ENCODE assay signal across 8 cellular contexts in the genomic region with DNA sequence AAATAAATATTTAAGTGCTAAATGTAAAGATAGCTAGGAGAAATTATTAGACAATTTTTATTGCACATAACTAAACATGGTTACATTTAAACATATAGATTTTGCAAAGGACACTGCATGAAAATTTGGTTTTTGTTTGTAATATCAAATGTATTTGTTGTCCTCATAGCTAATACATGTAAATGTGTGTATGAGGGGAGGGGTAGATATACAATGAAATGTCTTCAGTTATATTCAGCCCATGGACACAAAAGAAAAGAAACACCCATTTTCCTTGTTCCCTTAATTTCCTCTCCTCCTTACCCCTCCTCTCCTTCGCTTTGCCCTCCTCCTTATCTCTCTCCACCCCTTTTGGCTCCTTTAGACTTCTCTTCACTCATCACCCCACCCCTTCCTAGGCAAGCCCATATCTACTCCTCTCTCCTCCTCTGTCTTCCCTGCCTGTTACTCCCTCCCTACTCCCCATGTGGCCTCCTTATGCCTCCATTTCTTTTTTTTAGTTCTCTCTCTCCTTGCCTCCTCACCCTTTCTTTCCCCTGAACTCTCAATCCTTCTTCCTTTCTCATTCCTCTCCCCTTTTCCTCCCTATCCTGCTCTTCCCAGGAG. TPM values are rescaled to one million over a fixed set of nuclear protein-coding genes. Genes with fewer than 3 reads are reported as not detected.
DNase-seq lines count a peak whose midpoint lies in the region; ATAC-seq and TF ChIP-seq lines count a peak whose summit lies in the region.

No MANE protein-coding gene starts in this region.

- peaks cover 2% of the 10 kb centered on the region for H4K20me1 ChIP-seq in fibroblast of lung (ENCODE audit: control insufficient read depth, extremely low read depth, insufficient read depth, low read length)

- H3K4me3 ChIP-seq in fibroblast of lung (replicated peaks in 1 of 4; ENCODE audit: control extremely low read depth in 1 of 4, insufficient read depth in 1 of 4, low read depth in 3 of 4, low read length in 4 of 4) (peak overlapping the region; percentile 63 to 100 (median 88)), aorta (ENCODE audit: low read length in 2 of 2) (peak overlapping the region; percentile 85 to 98)

- no peak for TF ChIP-seq CTCF in fibroblast of lung (conservative IDR thresholded peaks at IDR 0.05 in 1 of 2, IDR thresholded peaks at IDR 0.05 in 1 of 2; ENCODE audit: low read depth in 1 of 2, low read length in 2 of 2)

- H3K9me3 ChIP-seq in fibroblast of lung (ENCODE audit: control insufficient read depth, insufficient read depth, low read depth, low read length): no peaks in the 10 kb centered on the region
- H3K9me3 ChIP-seq in aorta (ENCODE audit: control insufficient read depth, low read length): no peaks in the 10 kb centered on the region

- no peaks in the 10 kb centered on the region for H3K9me3 Mint-ChIP-seq in activated naive CD4-positive, alpha-beta T cell treated with anti-CD3 and anti-CD28 coated beads, Interleukin-2, amount 50 U/mL, for 24 hours

- H3K27me3 ChIP-seq in fibroblast of lung (ENCODE audit: control insufficient read depth, insufficient read depth, low read length): no peaks in the 10 kb centered on the region
- no peaks in the 10 kb centered on the region for H3K27me3 ChIP-seq in aorta (ENCODE audit: control insufficient read depth in 1 of 2, insufficient read depth in 2 of 2, low read length in 1 of 2)

- peak overlapping the region; percentile 41 for H3K9ac ChIP-seq in fibroblast of lung (ENCODE audit: insufficient read depth, low read length)

- H3K27ac ChIP-seq in fibroblast of lung (ENCODE audit: insufficient read depth, low read length): peak overlapping the region; percentile 83
- peak overlapping the region in 1 of 2 donors; percentile 67 for H3K27ac ChIP-seq in aorta (ENCODE audit: low read depth in 1 of 2, low read length in 2 of 2)

- no peaks in the 10 kb centered on the region for H3K36me3 ChIP-seq in fibroblast of lung (ENCODE audit: control insufficient read depth, insufficient read depth, low read length)
- no peaks in the 10 kb centered on the region for H3K36me3 ChIP-seq in aorta (ENCODE audit: control insufficient read depth in 1 of 2, insufficient read depth in 2 of 2, low read length in 1 of 2)

- H3K27me3 Mint-ChIP-seq in activated naive CD4-positive, alpha-beta T cell treated with anti-CD3 and anti-CD28 coated beads, Interleukin-2, amount 50 U/mL, for 24 hours: no peaks in the 10 kb centered on the region

- H3K4me1 ChIP-seq in fibroblast of lung (ENCODE audit: control insufficient read depth, extremely low read depth, insufficient read depth, low read length) (peaks cover 7% of the 10 kb centered on the region), aorta (ENCODE audit: control insufficient read depth in 1 of 2, insufficient read depth in 2 of 2, low read length in 2 of 2) (peaks cover 0 to 2% of the 10 kb centered on the region in 2 donors)

- H3K4me2 ChIP-seq in fibroblast of lung (ENCODE audit: extremely low read depth, insufficient read depth, low read length): peak overlapping the region; percentile 98

- peak overlapping the region; percentile 57 for H3K27ac Mint-ChIP-seq in activated naive CD4-positive, alpha-beta T cell treated with anti-CD3 and anti-CD28 coated beads, Interleukin-2, amount 50 U/mL, for 24 hours

- no peak overlapping the region for H2AFZ ChIP-seq in fibroblast of lung (ENCODE audit: low read length)

- no peak overlapping the region for H3K4me3 Mint-ChIP-seq in activated naive CD4-positive, alpha-beta T cell treated with anti-CD3 and anti-CD28 coated beads, Interleukin-2, amount 50 U/mL, for 24 hours

- intact Hi-C loops in aorta (cut with DNase I): loop anchor here (5.0 to 10.0 kb wide), 7 partner anchors 38 to 448 kb away; no protein-coding TSS in a partner anchor

- 0 to 4% methylated on average over 1 of the region's 1 CpG for WGBS in aorta, 2 donors

- H3K4me1 Mint-ChIP-seq in activated naive CD4-positive, alpha-beta T cell treated with anti-CD3 and anti-CD28 coated beads, Interleukin-2, amount 50 U/mL, for 24 hours: peaks cover 13% of the 10 kb centered on the region

- H3K36me3 Mint-ChIP-seq in activated naive CD4-positive, alpha-beta T cell treated with anti-CD3 and anti-CD28 coated beads, Interleukin-2, amount 50 U/mL, for 24 hours: no peaks in the 10 kb centered on the region

- peak; percentile 93 for ATAC-seq in aorta (ENCODE audit: low FRiP score)

- DNase-seq in activated naive CD4-positive, alpha-beta T cell treated with anti-CD3 and anti-CD28 coated beads, Interleukin-2, amount 50 U/mL, for 16 hours: no peak
- peak; percentile 88 to 97 for DNase-seq in fibroblast of lung (ENCODE audit: low read depth in 2 of 2)
- peak; percentile 93 for DNase-seq in myocyte (ENCODE audit: low read depth)
- peak in 1 of 2 donors; percentile 47 for DNase-seq in aorta
- no peak for DNase-seq in T-helper 1 cell
- no peak for DNase-seq in activated CD8-positive, alpha-beta memory T cell treated with anti-CD3 and anti-CD28 coated beads for 24 hours
- DNase-seq in NOMO-1 treated with dmso at 0.1 percent for 144 hours (lab: John Stamatoyannopoulos, UW; ENCODE audit: unreplicated experiment): no peak

- H3K79me2 ChIP-seq in fibroblast of lung (ENCODE audit: control insufficient read depth, insufficient read depth, low read length): peaks cover 65% of the 10 kb centered on the region

RNA-seq across cellular contexts. Expression of a gene that starts 1.4 kb away (rescaled TPM):
- total RNA-seq in fibroblast of lung (925 and 2,431 TPM in 2 replicates), myocyte (1,311 and 1,575 TPM in 2 replicates), aorta (1,000 to 10,000 TPM in 1 of 2 donors, 100 to 1,000 TPM in 1; 673 to 1,346 TPM)
- polyA plus RNA-seq in fibroblast of lung (519 and 2,255 TPM in 2 replicates), aorta (100 to 1,000 TPM; 155 to 875 TPM)
- 611 and 2,708 TPM in 2 replicates for polyA plus RNA-seq in fibroblast of lung (2012)
- polyA minus RNA-seq in fibroblast of lung (ENCODE audit: low replicate concordance): 665 and 2,288 TPM in 2 replicates
- polyA plus RNA-seq in myocyte (2012): 1,093 TPM

Comparison
In these comparisons a context has a peak if more than half of its experiments do, and no peak if none do; other contexts are left out.
1. DNase-seq: peak in fibroblast of lung (2 of 2) and myocyte (single experiment); none in activated naive CD4-positive, alpha-beta T cell treated with anti-CD3 and anti-CD28 coated beads, Interleukin-2, amount 50 U/mL, for 16 hours (single experiment), T-helper 1 cell (0 of 5), activated CD8-positive, alpha-beta memory T cell treated with anti-CD3 and anti-CD28 coated beads for 24 hours (single experiment) and NOMO-1 treated with dmso at 0.1 percent for 144 hours (single experiment).